Comparison of ENCODE assay signal across 16 cellular contexts in genomic region chr15:78038585-78039247, GRCh38. TPM values are rescaled to one million over a fixed set of nuclear protein-coding genes. Genes with fewer than 3 reads are reported as not detected.
DNase-seq lines count a peak whose midpoint lies in the region; ATAC-seq, FAIRE-seq and TF ChIP-seq lines count a peak whose summit lies in the region.
"Had no signal": no experiment of that assay in that cellular context is flagged by ENCODE, and none has a peak within 500 bp of the region (broad histone marks: within the 10 kb centered on the region; RNA-seq: fewer than 3 reads in every experiment).

No MANE protein-coding gene starts in this region.

- FAIRE-seq in pancreas (lab: Jason Lieb, UNC) (no peak), RCC 7860 (lab: Jason Lieb, UNC) (no peak)
- FAIRE-seq: D721Med had no signal

- no peak overlapping the region for H3K4me3 ChIP-seq in endodermal cell (ENCODE audit: low read length)
- no peak overlapping the region for H3K4me3 ChIP-seq in pancreas
- H3K4me3 ChIP-seq: HAP-1 had no signal

- no peak overlapping the region for H3K4me3 Mint-ChIP-seq in activated CD4-positive, alpha-beta T cell treated with anti-CD3 and anti-CD28 coated beads for 36 hours
- H3K4me3 Mint-ChIP-seq in endodermal cell (no peak overlapping the region), Calu3 (ENCODE audit: low read depth, unreplicated experiment) (no peak overlapping the region)
- no peak overlapping the region for H3K4me3 Mint-ChIP-seq in stimulated activated effector memory CD8-positive, alpha-beta T cell treated with anti-CD3 and anti-CD28 coated beads, Interleukin-12 subunit alpha, Interleukin-12 subunit beta, amount 100 ng/mL, for 72 hours

- WGBS in endodermal cell (ENCODE audit: insufficient coverage in 1 of 2, insufficient read length in 1 of 2), 2 experiments: 91 to 96% methylated on average over 8 of the region's 8 CpGs
- 91 to 93% methylated on average over 8 of the region's 8 CpGs for WGBS in pancreas, 2 donors

- DNase-seq in activated CD4-positive, alpha-beta T cell treated with anti-CD3 and anti-CD28 coated beads for 36 hours: no peak
- no peak for DNase-seq in activated CD4-positive, alpha-beta T cell treated with anti-CD3 and anti-CD28 coated beads, Interleukin-2, amount 50 U/mL, for 4 hours
- DNase-seq in RWPE1 (ENCODE audit: low spot score) (no peak), endodermal cell (no peak), pancreas (no peak), Calu3 (no peak), RCC 7860 (ENCODE audit: low spot score) (no peak)
- DNase-seq in stimulated activated effector memory CD8-positive, alpha-beta T cell treated with anti-CD3 and anti-CD28 coated beads, Interleukin-12 subunit alpha, Interleukin-12 subunit beta, amount 100 ng/mL, for 72 hours (ENCODE audit: low spot score in 2 of 2): no peak
- DNase-seq: activated gamma-delta T cell, Kasumi-1 had no signal

- H3K36me3 Mint-ChIP-seq in activated CD4-positive, alpha-beta T cell treated with anti-CD3 and anti-CD28 coated beads for 36 hours (ENCODE audit: low read depth): peaks cover 39% of the 10 kb centered on the region
- H3K36me3 Mint-ChIP-seq in endodermal cell (ENCODE audit: low read depth) (no peaks in the 10 kb centered on the region), Calu3 (ENCODE audit: insufficient read depth, unreplicated experiment) (peaks cover 4% of the 10 kb centered on the region)
- H3K36me3 Mint-ChIP-seq in stimulated activated effector memory CD8-positive, alpha-beta T cell treated with anti-CD3 and anti-CD28 coated beads, Interleukin-12 subunit alpha, Interleukin-12 subunit beta, amount 100 ng/mL, for 72 hours: peaks cover 46% of the 10 kb centered on the region

- H3K4me1 ChIP-seq in endodermal cell (ENCODE audit: control insufficient read depth, insufficient read depth, low read length) (no peaks in the 10 kb centered on the region), pancreas (peaks cover 4 to 29% (median 13%) of the 10 kb centered on the region in 3 donors)
- H3K4me1 ChIP-seq: HAP-1 had no signal

- H3K4me1 Mint-ChIP-seq in activated CD4-positive, alpha-beta T cell treated with anti-CD3 and anti-CD28 coated beads for 36 hours: peaks cover 92% of the 10 kb centered on the region
- no peaks in the 10 kb centered on the region for H3K4me1 Mint-ChIP-seq in endodermal cell
- peaks cover 92% of the 10 kb centered on the region for H3K4me1 Mint-ChIP-seq in stimulated activated effector memory CD8-positive, alpha-beta T cell treated with anti-CD3 and anti-CD28 coated beads, Interleukin-12 subunit alpha, Interleukin-12 subunit beta, amount 100 ng/mL, for 72 hours
- no peaks in the 10 kb centered on the region for H3K4me1 Mint-ChIP-seq in Calu3 (ENCODE audit: low read depth, unreplicated experiment)

- H3K27me3 ChIP-seq in endodermal cell (ENCODE audit: control insufficient read depth, insufficient read depth, low read length, poor library complexity, severe bottlenecking): no peaks in the 10 kb centered on the region
- no peaks in the 10 kb centered on the region for H3K27me3 ChIP-seq in pancreas

- BruUV-seq in Calu3 (replicated peaks; lab: Mats Ljungman, UMichigan): no TSS peak

- no peaks in the 10 kb centered on the region for H3K9me3 ChIP-seq in endodermal cell (ENCODE audit: control insufficient read depth, low read length)
- no peaks in the 10 kb centered on the region for H3K9me3 ChIP-seq in pancreas
- H3K9me3 ChIP-seq: HAP-1 had no signal

- H3K9me3 Mint-ChIP-seq in activated CD4-positive, alpha-beta T cell treated with anti-CD3 and anti-CD28 coated beads for 36 hours (ENCODE audit: low read depth): no peaks in the 10 kb centered on the region
- no peaks in the 10 kb centered on the region for H3K9me3 Mint-ChIP-seq in endodermal cell
- no peaks in the 10 kb centered on the region for H3K9me3 Mint-ChIP-seq in stimulated activated effector memory CD8-positive, alpha-beta T cell treated with anti-CD3 and anti-CD28 coated beads, Interleukin-12 subunit alpha, Interleukin-12 subunit beta, amount 100 ng/mL, for 72 hours
- H3K9me3 Mint-ChIP-seq in Calu3 (ENCODE audit: low read depth, unreplicated experiment): no peaks in the 10 kb centered on the region

- TF ChIP-seq CTCF in RWPE1 (conservative IDR thresholded peaks at IDR 0.05; ENCODE audit: low read depth) (no peak), endodermal cell (conservative IDR thresholded peaks at IDR 0.05) (no peak), pancreas (IDR thresholded peaks at IDR 0.05) (no peak), Calu3 (IDR thresholded peaks at IDR 0.05; ENCODE audit: unreplicated experiment) (no peak)

- no peak for ATAC-seq in activated CD4-positive, alpha-beta T cell treated with anti-CD3 and anti-CD28 coated beads for 36 hours
- no peak for ATAC-seq in stimulated activated effector memory CD8-positive, alpha-beta T cell treated with anti-CD3 and anti-CD28 coated beads, Interleukin-12 subunit alpha, Interleukin-12 subunit beta, amount 100 ng/mL, for 72 hours
- no peak for ATAC-seq in pancreas
- ATAC-seq: activated CD4-positive, CD25-positive, alpha-beta regulatory T cell treated with anti-CD3 and anti-CD28 coated beads, Interleukin-2, amount 50 U/mL, for 24 hours had no signal

- no peak overlapping the region for H3K9ac ChIP-seq in endodermal cell (ENCODE audit: extremely low read depth, low read length, poor library complexity, severe bottlenecking)

- H3K36me3 ChIP-seq in endodermal cell (ENCODE audit: control insufficient read depth, insufficient read depth, low read length): no peaks in the 10 kb centered on the region
- H3K36me3 ChIP-seq in pancreas: peaks cover 0 to 10% (median 2%) of the 10 kb centered on the region in 3 donors

- CTCF ChIA-PET in activated CD4-positive, alpha-beta T cell treated with anti-CD3 and anti-CD28 coated beads for 36 hours (lab: Charles Lee): interaction anchor here (5.3 kb wide), 1 partner anchor 30 kb away, joined by 35 read pairs; no protein-coding TSS in a partner anchor
- CTCF ChIA-PET in RWPE1 (lab: Yijun Ruan, JAX): no interaction called here
- CTCF ChIA-PET in Calu3 (lab: Charles Lee): no interaction called here

- H3K27ac Mint-ChIP-seq in activated CD4-positive, alpha-beta T cell treated with anti-CD3 and anti-CD28 coated beads for 36 hours: peak overlapping the region; percentile 64
- H3K27ac Mint-ChIP-seq in endodermal cell (peak overlapping the region; percentile 7), Calu3 (ENCODE audit: unreplicated experiment) (no peak overlapping the region)
- peak overlapping the region; percentile 96 for H3K27ac Mint-ChIP-seq in stimulated activated effector memory CD8-positive, alpha-beta T cell treated with anti-CD3 and anti-CD28 coated beads, Interleukin-12 subunit alpha, Interleukin-12 subunit beta, amount 100 ng/mL, for 72 hours

- intact Hi-C loops in activated CD4-positive, alpha-beta T cell treated with anti-CD3 and anti-CD28 coated beads for 36 hours (cut with DNase I, micrococcal nuclease): loop anchor here in 1 of 2 experiments (10.0 kb wide), 2 partner anchors 84 to 1034 kb away; no protein-coding TSS in a partner anchor
- intact Hi-C loops in pancreas (cut with DNase I): no loop called here
- intact Hi-C loops in Calu3 (cut with micrococcal nuclease; ENCODE audit: unreplicated experiment): no loop called here

- H3K27ac ChIP-seq in RWPE1 (0 out of 2 replicates have a peak overlapping the region, but pooled peaks have one; percentile 5), endodermal cell (ENCODE audit: low read depth, low read length) (no peak overlapping the region), pancreas (no peak overlapping the region)

- H3K27me3 Mint-ChIP-seq in activated CD4-positive, alpha-beta T cell treated with anti-CD3 and anti-CD28 coated beads for 36 hours: no peaks in the 10 kb centered on the region
- H3K27me3 Mint-ChIP-seq in endodermal cell (ENCODE audit: insufficient read depth) (no peaks in the 10 kb centered on the region), Calu3 (ENCODE audit: unreplicated experiment) (no peaks in the 10 kb centered on the region)

- POLR2A ChIA-PET in activated CD4-positive, alpha-beta T cell treated with anti-CD3 and anti-CD28 coated beads for 36 hours (lab: Charles Lee): no interaction called here
- POLR2A ChIA-PET in RWPE1 (lab: Yijun Ruan, JAX; ENCODE audit: low non-redundant PET): no interaction called here

RNA-seq across cellular contexts. Expression of gene TBC1D2B, which starts 38.8 kb away (rescaled TPM):
- 10 to 100 TPM; 49.3 to 52.0 TPM for total RNA-seq in activated CD4-positive, alpha-beta T cell treated with anti-CD3 and anti-CD28 coated beads for 36 hours
- total RNA-seq in endodermal cell (10 to 100 TPM; 13.8 to 23.8 TPM), pancreas (10 to 100 TPM; 16.1 to 35.8 (median 27.0) TPM), Calu3 (2022) (50.0 and 52.8 TPM in 2 replicates)
- polyA plus RNA-seq in endodermal cell (2013, experiment 1 of 2): 10.7 TPM
- polyA plus RNA-seq in endodermal cell (2013, experiment 2 of 2): 12.9 TPM
- polyA plus RNA-seq in pancreas: 10 to 100 TPM; 13.4 to 13.8 TPM

RNA-seq across cellular contexts. Expression of gene SH2D7, which starts 53.6 kb away (rescaled TPM):
- not detected for total RNA-seq in activated CD4-positive, alpha-beta T cell treated with anti-CD3 and anti-CD28 coated beads for 36 hours
- total RNA-seq in endodermal cell: not detected
- not detected for polyA plus RNA-seq in endodermal cell (2013, experiment 1 of 2)
- not detected for polyA plus RNA-seq in endodermal cell (2013, experiment 2 of 2)
- total RNA-seq in pancreas: 1 to 10 TPM in 1 of 6 donors, under 1 TPM in 4, not detected in 1; 0.04 to 1.8 (median 0.14) TPM
- under 1 TPM; 0.15 to 0.19 TPM for polyA plus RNA-seq in pancreas
- total RNA-seq in Calu3 (2022): not detected in 2 replicates
- total RNA-seq: glomerular endothelial cell, mononuclear cell, NCI-H460 had no signal
